Comparison of ENCODE assay signal across 8 cellular contexts in genomic region chr9:136481558-136481957, GRCh38. TPM values are rescaled to one million over a fixed set of nuclear protein-coding genes. Genes with fewer than 3 reads are reported as not detected.
DNase-seq lines count a peak whose midpoint lies in the region; ATAC-seq, FAIRE-seq and TF ChIP-seq lines count a peak whose summit lies in the region.
"Had no signal": no experiment of that assay in that cellular context is flagged by ENCODE, and none has a peak within 500 bp of the region (broad histone marks: within the 10 kb centered on the region; RNA-seq: fewer than 3 reads in every experiment).

No MANE protein-coding gene starts in this region.

- in situ Hi-C loops in KBM-7 (cut with MboI; ENCODE audit: low pct_unique_long_range_greater_than_20kb, low sequenced_read_pairs): no loop called here

- H3K36me3 ChIP-seq in HEK293 (ENCODE audit: control insufficient read depth in 2 of 2, insufficient read depth in 1 of 2, low read length in 2 of 2): peaks cover 0 to 31% of the 10 kb centered on the region in 2 experiments; a peak in 2 of 3 replicates

- TF ChIP-seq CTCF in HEK293 (tag by site-specific recombination; IDR thresholded peaks at IDR 0.05) (no peak), VCaP (conservative IDR thresholded peaks at IDR 0.05) (no peak), foreskin keratinocyte (conservative IDR thresholded peaks at IDR 0.05) (no peak)

- H3K27ac ChIP-seq in HEK293 (ENCODE audit: extremely low read depth, low read depth, low read length): no peak overlapping the region
- H3K27ac ChIP-seq in VCaP: peak overlapping the region; percentile 100
- peak overlapping the region; percentile 81 for H3K27ac ChIP-seq in foreskin keratinocyte
- peak overlapping the region in 8 of 21 experiments; percentile 15 to 97 (median 94) for H3K27ac ChIP-seq in skin epidermis

- DNase-seq in foreskin keratinocyte: no peak
- no peak for DNase-seq in COR-L47 (lab: John Stamatoyannopoulos, UW)
- DNase-seq in H54 (ENCODE audit: insufficient read length, low spot score): no peak
- DNase-seq in KBM-7: no peak
- DNase-seq: hypothalamus had no signal

- no peaks in the 10 kb centered on the region for H3K9me3 ChIP-seq in HEK293 (ENCODE audit: control insufficient read depth, insufficient read depth, low read depth, low read length)

- H3K4me3 ChIP-seq in HEK293 (ENCODE audit: low read depth, low read length) (peak overlapping the region; percentile 82), skin epidermis (peak overlapping the region in 6 of 7 experiments; percentile 71 to 99 (median 92))

- no peak for TF ChIP-seq POLR2A in H54 (IDR thresholded peaks at IDR 0.05; ENCODE audit: low read depth, low read length)

- POLR2A ChIA-PET in HEK293 (lab: Yijun Ruan, JAX): interaction anchor here (0.6 kb wide), 1 partner anchor 228 kb away, joined by 3 read pairs; no protein-coding TSS in a partner anchor

- H3K4me1 ChIP-seq in HEK293 (ENCODE audit: control insufficient read depth, insufficient read depth, low read length) (no peaks in the 10 kb centered on the region; the same call in 1 of the 2 replicates), foreskin keratinocyte (peaks cover 6% of the 10 kb centered on the region)

- no peak for ATAC-seq in foreskin keratinocyte

- FAIRE-seq in H54 (lab: Jason Lieb, UNC): no peak

- no peaks in the 10 kb centered on the region for H3K27me3 ChIP-seq in foreskin keratinocyte

- CTCF ChIA-PET in HEK293 (lab: Yijun Ruan, JAX): no interaction called here

TF ChIP-seq in HEK293, 187 proteins besides CTCF, POLR2A, EP300 and RAD21 (continues in another document):
- TF ChIP-seq KLF8 (tag by site-specific recombination; IDR thresholded peaks at IDR 0.05) (no peak), SETDB1 (IDR thresholded peaks at IDR 0.05; ENCODE audit: insufficient read length, low read length) (no peak), ZFP37 (tag by site-specific recombination; IDR thresholded peaks at IDR 0.05) (no peak), ZNF148 (tag by site-specific recombination; IDR thresholded peaks at IDR 0.05; ENCODE audit: borderline replicate concordance) (no peak), ZNF518A (tag by site-specific recombination; conservative IDR thresholded peaks at IDR 0.05; ENCODE audit: low read depth) (no peak), ZNF549 (tag by site-specific recombination; IDR thresholded peaks at IDR 0.05) (no peak), ZNF18 (tag by site-specific recombination; IDR thresholded peaks at IDR 0.05) (no peak), ZNF792 (tag by site-specific recombination; IDR thresholded peaks at IDR 0.05) (no peak), ZNF658 (tag by site-specific recombination; IDR thresholded peaks at IDR 0.05) (no peak), ZNF76 (tag by site-specific recombination; IDR thresholded peaks at IDR 0.05; ENCODE audit: borderline replicate concordance, low read depth) (no peak), ZSCAN4 (tag by site-specific recombination; IDR thresholded peaks at IDR 0.05) (no peak), TCF7L2 (IDR thresholded peaks at IDR 0.05; ENCODE audit: borderline replicate concordance, low read depth, low read length) (no peak), ZNF10 (tag by site-specific recombination; IDR thresholded peaks at IDR 0.05) (no peak), ZSCAN16 (tag by site-specific recombination; IDR thresholded peaks at IDR 0.05) (no peak), IKZF3 (tag by site-specific recombination; IDR thresholded peaks at IDR 0.05) (no peak), ZNF394 (tag by site-specific recombination; IDR thresholded peaks at IDR 0.05; ENCODE audit: borderline replicate concordance) (no peak)
- TF ChIP-seq, protein P1, sequence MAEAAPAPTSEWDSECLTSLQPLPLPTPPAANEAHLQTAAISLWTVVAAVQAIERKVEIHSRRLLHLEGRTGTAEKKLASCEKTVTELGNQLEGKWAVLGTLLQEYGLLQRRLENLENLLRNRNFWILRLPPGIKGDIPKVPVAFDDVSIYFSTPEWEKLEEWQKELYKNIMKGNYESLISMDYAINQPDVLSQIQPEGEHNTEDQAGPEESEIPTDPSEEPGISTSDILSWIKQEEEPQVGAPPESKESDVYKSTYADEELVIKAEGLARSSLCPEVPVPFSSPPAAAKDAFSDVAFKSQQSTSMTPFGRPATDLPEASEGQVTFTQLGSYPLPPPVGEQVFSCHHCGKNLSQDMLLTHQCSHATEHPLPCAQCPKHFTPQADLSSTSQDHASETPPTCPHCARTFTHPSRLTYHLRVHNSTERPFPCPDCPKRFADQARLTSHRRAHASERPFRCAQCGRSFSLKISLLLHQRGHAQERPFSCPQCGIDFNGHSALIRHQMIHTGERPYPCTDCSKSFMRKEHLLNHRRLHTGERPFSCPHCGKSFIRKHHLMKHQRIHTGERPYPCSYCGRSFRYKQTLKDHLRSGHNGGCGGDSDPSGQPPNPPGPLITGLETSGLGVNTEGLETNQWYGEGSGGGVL (tag by site-specific recombination; IDR thresholded peaks at IDR 0.05): no peak

RNA-seq across cellular contexts. Expression of gene SEC16A, which starts 1.3 kb away (rescaled TPM):
- 61.8 and 68.9 TPM in 2 replicates for total RNA-seq in foreskin keratinocyte
- polyA plus RNA-seq in foreskin keratinocyte: 45.8 and 47.7 TPM in 2 replicates

RNA-seq across cellular contexts. Expression of gene INPP5E, which starts 41.9 kb away (rescaled TPM):
- 11.5 and 12.6 TPM in 2 replicates for total RNA-seq in foreskin keratinocyte
- polyA plus RNA-seq in foreskin keratinocyte: 10.1 and 10.3 TPM in 2 replicates
